8 cellular contexts compared by ENCODE assay signal in the genomic region with DNA sequence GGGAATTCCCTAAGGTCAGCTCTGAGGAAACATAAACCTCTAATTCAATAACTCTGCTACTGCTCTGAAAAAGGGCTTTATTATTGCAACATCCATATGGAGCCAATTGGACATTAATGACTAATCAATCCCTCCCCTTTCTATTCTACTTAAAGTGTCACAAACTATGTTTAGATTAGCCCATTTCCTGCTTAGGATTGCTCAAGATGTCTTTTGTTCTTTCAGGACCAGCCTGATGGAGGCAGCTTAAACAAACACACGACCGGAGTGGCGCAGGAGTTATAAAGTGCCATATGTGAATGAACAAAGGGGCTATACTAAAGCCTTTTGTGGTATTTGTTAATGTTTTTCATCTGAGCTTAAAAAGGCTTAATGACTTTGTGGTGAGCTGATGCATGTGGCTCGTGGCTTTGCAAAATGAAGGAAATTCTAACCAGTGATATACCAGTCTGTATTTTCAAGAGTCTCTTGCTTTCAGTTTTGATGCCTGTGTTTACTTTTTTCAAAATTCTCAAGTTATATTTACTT.
A peak's percentile ranks its signal among the peaks of the same experiment; 100 is the strongest.
DNase-seq lines count a peak whose midpoint lies in the region; ATAC-seq and FAIRE-seq lines count a peak whose summit lies in the region.

No MANE protein-coding gene starts in this region.

- CTCF ChIA-PET in activated naive CD4-positive, alpha-beta T cell treated with anti-CD3 and anti-CD28 coated beads, Interleukin-2, amount 10 ng/mL, durations not matched to agents 7 days and 5 days (lab: Charles Lee), result no interaction called here

- peak overlapping the region; percentile 14; the same call in 1 of the 2 replicates for H3K4me3 ChIP-seq in MG63
- H3K4me3 ChIP-seq in SJCRH30, result no peak overlapping the region

- H3K36me3 Mint-ChIP-seq in activated naive CD4-positive, alpha-beta T cell treated with anti-CD3 and anti-CD28 coated beads, Interleukin-2, amount 10 ng/mL, durations not matched to agents 7 days and 5 days, result no peaks in the 10 kb centered on the region

- ATAC-seq in HG03520 (IDR thresholded peaks at IDR 0.05; ENCODE audit: unreplicated experiment), result no peak

- no peak for FAIRE-seq in frontal cortex (lab: Jason Lieb, UNC)

- DNase-seq in D341Med (ENCODE audit: low spot score), result peak; percentile 47
- DNase-seq in MG63, result peak; percentile 30
- DNase-seq in SJCRH30, result peak; percentile 59 to 83
- DNase-seq in hepatic stellate cell (ENCODE audit: low spot score), result peak; percentile 4
- DNase-seq in frontal cortex (ENCODE audit: low spot score in 2 of 2), result no peak
- DNase-seq in Ammon's horn (ENCODE audit: low spot score), result no peak
- DNase-seq in activated naive CD4-positive, alpha-beta T cell treated with anti-CD3 and anti-CD28 coated beads, Interleukin-2, amount 10 ng/mL, durations not matched to agents 7 days and 5 days, result no peak

- H3K27ac ChIP-seq in SJCRH30, result no peak overlapping the region

- H3K27ac Mint-ChIP-seq in activated naive CD4-positive, alpha-beta T cell treated with anti-CD3 and anti-CD28 coated beads, Interleukin-2, amount 10 ng/mL, durations not matched to agents 7 days and 5 days, result no peak overlapping the region

- H3K4me3 Mint-ChIP-seq in activated naive CD4-positive, alpha-beta T cell treated with anti-CD3 and anti-CD28 coated beads, Interleukin-2, amount 10 ng/mL, durations not matched to agents 7 days and 5 days, result no peak overlapping the region

- no peaks in the 10 kb centered on the region for H3K9me3 Mint-ChIP-seq in activated naive CD4-positive, alpha-beta T cell treated with anti-CD3 and anti-CD28 coated beads, Interleukin-2, amount 10 ng/mL, durations not matched to agents 7 days and 5 days

- peaks cover 4% of the 10 kb centered on the region for H3K4me1 ChIP-seq in SJCRH30

- no peaks in the 10 kb centered on the region for H3K27me3 ChIP-seq in MG63
- H3K27me3 ChIP-seq in SJCRH30, result no peaks in the 10 kb centered on the region

- H3K36me3 ChIP-seq in MG63, result no peaks in the 10 kb centered on the region
- no peaks in the 10 kb centered on the region for H3K36me3 ChIP-seq in SJCRH30

- H3K27me3 Mint-ChIP-seq in activated naive CD4-positive, alpha-beta T cell treated with anti-CD3 and anti-CD28 coated beads, Interleukin-2, amount 10 ng/mL, durations not matched to agents 7 days and 5 days, result no peaks in the 10 kb centered on the region

- no peaks in the 10 kb centered on the region for H3K4me1 Mint-ChIP-seq in activated naive CD4-positive, alpha-beta T cell treated with anti-CD3 and anti-CD28 coated beads, Interleukin-2, amount 10 ng/mL, durations not matched to agents 7 days and 5 days

- H3K9me3 ChIP-seq in MG63 (no peaks in the 10 kb centered on the region), SJCRH30 (replicated peaks) (no peaks in the 10 kb centered on the region)

Comparison
In these comparisons a context has a peak if more than half of its experiments do, and no peak if none do; other contexts are left out.
1. DNase-seq: peak in D341Med (single experiment), MG63 (single experiment), SJCRH30 (2 of 2) and hepatic stellate cell (single experiment); none in frontal cortex (0 of 2), Ammon's horn (single experiment) and activated naive CD4-positive, alpha-beta T cell treated with anti-CD3 and anti-CD28 coated beads, Interleukin-2, amount 10 ng/mL, durations not matched to agents 7 days and 5 days (single experiment).